ENCODE assay signal across 14 cellular contexts in genomic region chr6:143579703-143580102, GRCh38.
A peak's percentile ranks its signal among the peaks of the same experiment; 100 is the strongest.
DNase-seq lines count a peak whose midpoint lies in the region; ATAC-seq and TF ChIP-seq lines count a peak whose summit lies in the region.
"Had no signal": no experiment of that assay in that cellular context is flagged by ENCODE, and none has a peak within 500 bp of the region (broad histone marks: within the 10 kb centered on the region; RNA-seq: fewer than 3 reads in every experiment).

No MANE protein-coding gene starts in this region.

- H4K91ac ChIP-seq in neuronal stem cell (ENCODE audit: low read depth, low read length, poor library complexity) = no peak overlapping the region

- H3K18ac ChIP-seq in neuronal stem cell (ENCODE audit: low read length) = no peak overlapping the region

- H3K4me1 ChIP-seq in RWPE2 (ENCODE audit: insufficient read depth, poor library complexity, severe bottlenecking) (peaks cover 3% of the 10 kb centered on the region), fibroblast of lung (ENCODE audit: control insufficient read depth, extremely low read depth, insufficient read depth, low read length) (peaks cover 2% of the 10 kb centered on the region), neuronal stem cell (ENCODE audit: control insufficient read depth in 2 of 2, insufficient read depth in 1 of 2, low read depth in 1 of 2, low read length in 2 of 2) (no peaks in the 10 kb centered on the region)

- no peak overlapping the region for H3K27ac Mint-ChIP-seq in activated T-helper 2 cell treated with anti-CD3 and anti-CD28 coated beads, Interferon-gamma antibody, Interleukin-2, Interleukin-4, amounts not matched to agents 10 μg/mL and 5 μg/mL and 100 μg/mL, durations not matched to agents 14 hours and 24 hours and 36 hours
- H3K27ac Mint-ChIP-seq: activated naive CD4-positive, alpha-beta T cell treated with anti-CD3 and anti-CD28 coated beads for 36 hours had no signal

- no peaks in the 10 kb centered on the region for H3K27me3 ChIP-seq in RWPE2 (ENCODE audit: insufficient read depth, poor library complexity, severe bottlenecking)
- H3K27me3 ChIP-seq in fibroblast of lung (ENCODE audit: control insufficient read depth, insufficient read depth, low read length) = no peaks in the 10 kb centered on the region
- no peaks in the 10 kb centered on the region for H3K27me3 ChIP-seq in neuronal stem cell (ENCODE audit: control insufficient read depth in 3 of 3, insufficient read depth in 3 of 3, low read depth in 1 of 3, low read length in 3 of 3)
- H3K27me3 ChIP-seq: BLaER1 treated with 17β-estradiol and CSF1 and Interleukin-3, amounts not matched to agents 10 nM and 100 nM had no signal

- H3K4me3 ChIP-seq in AG09309 (ENCODE audit: control insufficient read depth, low read depth, low read length) (no peak overlapping the region), RWPE2 (ENCODE audit: severe bottlenecking) (no peak overlapping the region), fibroblast of lung (replicated peaks in 1 of 4; ENCODE audit: control extremely low read depth in 1 of 4, insufficient read depth in 1 of 4, low read depth in 3 of 4, low read length in 4 of 4) (no peak overlapping the region), neuronal stem cell (ENCODE audit: low read length in 2 of 2) (no peak overlapping the region)
- H3K4me3 ChIP-seq: BLaER1 treated with 17β-estradiol and CSF1 and Interleukin-3, amounts not matched to agents 10 nM and 100 nM had no signal

- peak; percentile 83 for DNase-seq in AG09309 (ENCODE audit: low read depth)
- DNase-seq in RWPE2 (ENCODE audit: low spot score) = no peak
- peak; percentile 65 to 95 for DNase-seq in fibroblast of lung (ENCODE audit: low read depth in 2 of 2)
- no peak for DNase-seq in neuronal stem cell (ENCODE audit: low spot score)
- no peak for DNase-seq in NCI-H2171 treated with DMSO at 0.1 percent for 48 hours (lab: John Stamatoyannopoulos, UW)
- no peak for DNase-seq in activated T-helper 2 cell treated with anti-CD3 and anti-CD28 coated beads, Interferon-gamma antibody, Interleukin-2, Interleukin-4, amounts not matched to agents 10 μg/mL and 5 μg/mL and 100 μg/mL, durations not matched to agents 14 hours and 24 hours and 36 hours (ENCODE audit: low spot score)
- no peak for DNase-seq in SIG-M5 (lab: John Stamatoyannopoulos, UW)
- no peak for DNase-seq in ACHN
- DNase-seq: activated CD4-positive, alpha-beta T cell treated with anti-CD3 and anti-CD28 coated beads, Interleukin-2, amount 50 U/mL, for 4 hours; activated naive CD4-positive, alpha-beta T cell treated with anti-CD3 and anti-CD28 coated beads for 36 hours; naive B cell; NCI-H748 treated with DMSO at 0.1 percent for 48 hours; stimulated activated naive CD4-positive, alpha-beta T cell treated with Interleukin-2 at 50 U/mL for 16 hours had no signal

- H3K27ac ChIP-seq in RWPE2 (ENCODE audit: poor library complexity, severe bottlenecking) (no peak overlapping the region), fibroblast of lung (ENCODE audit: insufficient read depth, low read length) (peak overlapping the region; percentile 49), neuronal stem cell (replicated peaks; ENCODE audit: low read length) (no peak overlapping the region)
- H3K27ac ChIP-seq: BLaER1 treated with 17β-estradiol and CSF1 and Interleukin-3, amounts not matched to agents 10 nM and 100 nM had no signal

- in situ Hi-C loops in ACHN (cut with HindIII; ENCODE audit: low pct_ligation_motif_present, low pct_unique_long_range_greater_than_20kb, low sequenced_read_pairs) = no loop called here

- H2BK12ac ChIP-seq in neuronal stem cell (ENCODE audit: low read length) = no peak overlapping the region

- peaks cover 5% of the 10 kb centered on the region for H3K36me3 Mint-ChIP-seq in activated T-helper 2 cell treated with anti-CD3 and anti-CD28 coated beads, Interferon-gamma antibody, Interleukin-2, Interleukin-4, amounts not matched to agents 10 μg/mL and 5 μg/mL and 100 μg/mL, durations not matched to agents 14 hours and 24 hours and 36 hours (ENCODE audit: low read depth)

- H2BK15ac ChIP-seq in neuronal stem cell (ENCODE audit: low read length) = no peak overlapping the region

- H3K4me3 Mint-ChIP-seq in activated T-helper 2 cell treated with anti-CD3 and anti-CD28 coated beads, Interferon-gamma antibody, Interleukin-2, Interleukin-4, amounts not matched to agents 10 μg/mL and 5 μg/mL and 100 μg/mL, durations not matched to agents 14 hours and 24 hours and 36 hours (ENCODE audit: low read depth) = no peak overlapping the region
- H3K4me3 Mint-ChIP-seq: activated naive CD4-positive, alpha-beta T cell treated with anti-CD3 and anti-CD28 coated beads for 36 hours; naive B cell had no signal

- H3K23ac ChIP-seq in neuronal stem cell (ENCODE audit: low read depth, low read length, poor library complexity) = no peak overlapping the region

- no peaks in the 10 kb centered on the region for H3K27me3 Mint-ChIP-seq in activated T-helper 2 cell treated with anti-CD3 and anti-CD28 coated beads, Interferon-gamma antibody, Interleukin-2, Interleukin-4, amounts not matched to agents 10 μg/mL and 5 μg/mL and 100 μg/mL, durations not matched to agents 14 hours and 24 hours and 36 hours (ENCODE audit: low read depth)
- H3K27me3 Mint-ChIP-seq: naive B cell had no signal

- H3K36me3 ChIP-seq in RWPE2 (ENCODE audit: low read depth) (no peaks in the 10 kb centered on the region), fibroblast of lung (ENCODE audit: control insufficient read depth, insufficient read depth, low read length) (no peaks in the 10 kb centered on the region), neuronal stem cell (replicated peaks in 1 of 2; ENCODE audit: control insufficient read depth in 2 of 2, insufficient read depth in 2 of 2, low read length in 2 of 2) (no peaks in the 10 kb centered on the region)
- H3K36me3 ChIP-seq: BLaER1 treated with 17β-estradiol and CSF1 and Interleukin-3, amounts not matched to agents 10 nM and 100 nM had no signal

- no peaks in the 10 kb centered on the region for H3K9me3 Mint-ChIP-seq in activated T-helper 2 cell treated with anti-CD3 and anti-CD28 coated beads, Interferon-gamma antibody, Interleukin-2, Interleukin-4, amounts not matched to agents 10 μg/mL and 5 μg/mL and 100 μg/mL, durations not matched to agents 14 hours and 24 hours and 36 hours
- H3K9me3 Mint-ChIP-seq: activated naive CD4-positive, alpha-beta T cell treated with anti-CD3 and anti-CD28 coated beads for 36 hours; naive B cell had no signal

- H2AFZ ChIP-seq in fibroblast of lung (ENCODE audit: low read length) = no peak overlapping the region
- H2AFZ ChIP-seq in neuronal stem cell (ENCODE audit: low read length) = no peak overlapping the region

- H3K79me1 ChIP-seq in neuronal stem cell (ENCODE audit: low read depth, low read length) = no peaks in the 10 kb centered on the region

- no CpG with 5 or more reads among the region's 8 CpGs for WGBS in neuronal stem cell (ENCODE audit: extremely low coverage in 2 of 2, insufficient read length in 2 of 2, insufficient replicate concordance in 1 of 2), 2 donors

- H2BK120ac ChIP-seq in neuronal stem cell (ENCODE audit: low read depth, low read length) = no peak overlapping the region

- intact Hi-C loops in activated T-helper 2 cell treated with anti-CD3 and anti-CD28 coated beads, Interferon-gamma antibody, Interleukin-2, Interleukin-4, amounts not matched to agents 10 μg/mL and 5 μg/mL and 100 μg/mL, durations not matched to agents 14 hours and 24 hours and 36 hours (cut with micrococcal nuclease) = no loop called here

- no peaks in the 10 kb centered on the region for H3K9me3 ChIP-seq in RWPE2 (ENCODE audit: severe bottlenecking)
- no peaks in the 10 kb centered on the region for H3K9me3 ChIP-seq in fibroblast of lung (ENCODE audit: control insufficient read depth, insufficient read depth, low read depth, low read length)
- H3K9me3 ChIP-seq in neuronal stem cell (replicated peaks in 1 of 2; ENCODE audit: control insufficient read depth in 2 of 2, insufficient read depth in 1 of 2, low read depth in 1 of 2, low read length in 2 of 2) = no peaks in the 10 kb centered on the region
- H3K9me3 ChIP-seq: BLaER1 treated with 17β-estradiol and CSF1 and Interleukin-3, amounts not matched to agents 10 nM and 100 nM had no signal

- H3K4ac ChIP-seq in neuronal stem cell (ENCODE audit: low read length) = no peak overlapping the region

- ATAC-seq in RWPE2 (ENCODE audit: low read depth) = peak; percentile 70

- H3K9ac ChIP-seq in fibroblast of lung (ENCODE audit: insufficient read depth, low read length) = no peak overlapping the region
- H3K9ac ChIP-seq in neuronal stem cell (ENCODE audit: low read depth, low read length, poor library complexity) = no peak overlapping the region
- H3K9ac ChIP-seq: BLaER1 treated with 17β-estradiol and CSF1 and Interleukin-3, amounts not matched to agents 10 nM and 100 nM had no signal

- H2AK5ac ChIP-seq in neuronal stem cell (ENCODE audit: low read depth, low read length) = peak overlapping the region; percentile 47

- H3K4me1 Mint-ChIP-seq in activated T-helper 2 cell treated with anti-CD3 and anti-CD28 coated beads, Interferon-gamma antibody, Interleukin-2, Interleukin-4, amounts not matched to agents 10 μg/mL and 5 μg/mL and 100 μg/mL, durations not matched to agents 14 hours and 24 hours and 36 hours (ENCODE audit: low read depth) = peaks cover 11% of the 10 kb centered on the region

- H3K4me2 ChIP-seq in fibroblast of lung (ENCODE audit: extremely low read depth, insufficient read depth, low read length) = no peak overlapping the region
- H3K4me2 ChIP-seq in neuronal stem cell (ENCODE audit: insufficient read depth, low read length, poor library complexity, severe bottlenecking) = no peak overlapping the region
- H3K4me2 ChIP-seq: BLaER1 treated with 17β-estradiol and CSF1 and Interleukin-3, amounts not matched to agents 10 nM and 100 nM had no signal

- H4K20me1 ChIP-seq in fibroblast of lung (ENCODE audit: control insufficient read depth, extremely low read depth, insufficient read depth, low read length) = no peaks in the 10 kb centered on the region

- no peak overlapping the region for H3K14ac ChIP-seq in neuronal stem cell (ENCODE audit: low read length)

- no peak overlapping the region for H4K8ac ChIP-seq in neuronal stem cell (ENCODE audit: low read depth, low read length)

- no peaks in the 10 kb centered on the region for H3K79me2 ChIP-seq in fibroblast of lung (ENCODE audit: control insufficient read depth, insufficient read depth, low read length)

- no peak for TF ChIP-seq CTCF in AG09309 (IDR thresholded peaks at IDR 0.05; ENCODE audit: control insufficient read depth, insufficient read depth, low read depth, low read length, missing control alignments)
- TF ChIP-seq CTCF in RWPE2 (IDR thresholded peaks at IDR 0.05; ENCODE audit: poor library complexity, severe bottlenecking) = no peak
- TF ChIP-seq CTCF in fibroblast of lung (conservative IDR thresholded peaks at IDR 0.05 in 1 of 2, IDR thresholded peaks at IDR 0.05 in 1 of 2; ENCODE audit: low read depth in 1 of 2, low read length in 2 of 2) = no peak

- no peak overlapping the region for H2BK5ac ChIP-seq in neuronal stem cell (ENCODE audit: low read length)

Comparison
In these comparisons a context has a peak if more than half of its experiments do, and no peak if none do; other contexts are left out.
1. DNase-seq: peak in AG09309 (single experiment) and fibroblast of lung (2 of 2); none in RWPE2 (single experiment), neuronal stem cell (single experiment), NCI-H2171 treated with DMSO at 0.1 percent for 48 hours (single experiment), activated T-helper 2 cell treated with anti-CD3 and anti-CD28 coated beads, Interferon-gamma antibody, Interleukin-2, Interleukin-4, amounts not matched to agents 10 μg/mL and 5 μg/mL and 100 μg/mL, durations not matched to agents 14 hours and 24 hours and 36 hours (single experiment), SIG-M5 (single experiment) and ACHN (single experiment).